ENCODE assay signal across 5 cellular contexts in genomic region chr1:38225745-38226144, GRCh38.
"Had no signal": no experiment of that assay in that cellular context is flagged by ENCODE, and none has a peak within 500 bp of the region (broad histone marks: within the 10 kb centered on the region; RNA-seq: fewer than 3 reads in every experiment).

No MANE protein-coding gene starts in this region.

- FAIRE-seq: H54 had no signal

- DNase-seq: GOT3, H9, HCEC 1CT, KG1 had no signal
